In genomic region chr5:169970911-169971436, GRCh38 we compare ENCODE assay signal across 12 cellular contexts. TPM values are rescaled to one million over a fixed set of nuclear protein-coding genes. Genes with fewer than 3 reads are reported as not detected.
DNase-seq lines count a peak whose midpoint lies in the region; ATAC-seq, FAIRE-seq and TF ChIP-seq lines count a peak whose summit lies in the region.
"Had no signal": no experiment of that assay in that cellular context is flagged by ENCODE, and none has a peak within 500 bp of the region (broad histone marks: within the 10 kb centered on the region; RNA-seq: fewer than 3 reads in every experiment).

No MANE protein-coding gene starts in this region.

- H3K4me1 ChIP-seq in right atrium auricular region = no peaks in the 10 kb centered on the region

- no peak for TF ChIP-seq CTCF in right atrium auricular region (IDR thresholded peaks at IDR 0.05)

- no peaks in the 10 kb centered on the region for H3K36me3 ChIP-seq in right atrium auricular region

- no peaks in the 10 kb centered on the region for H3K27me3 ChIP-seq in right atrium auricular region

- intact Hi-C loops in Right ventricle myocardium superior (cut with DNase I) = no loop called here

- H3K9me3 ChIP-seq in right atrium auricular region = no peaks in the 10 kb centered on the region

- no peak for FAIRE-seq in urothelium cell line (lab: Jason Lieb, UNC)
- FAIRE-seq: endometrium had no signal

- H3K27ac ChIP-seq in right atrium auricular region = no peak overlapping the region

- DNase-seq in Right ventricle myocardium superior (peak; percentile 59), right atrium auricular region (ENCODE audit: low spot score) (no peak), astrocyte of the hippocampus (ENCODE audit: low read depth, low spot score) (peak; percentile 77), kidney glomerular epithelial cell (lab: John Stamatoyannopoulos, UW) (peak; percentile 71), urothelium cell line (ENCODE audit: low spot score) (peak; percentile 83), epidermal melanocyte (ENCODE audit: insufficient read length, low spot score) (no peak)
- DNase-seq: activated T-cell treated with anti-CD3 and anti-CD28 coated beads, Interleukin-2, amount 50 U/mL, for 72 hours; stimulated activated naive CD4-positive, alpha-beta T cell had no signal

- peak; percentile 34 for ATAC-seq in Right ventricle myocardium superior (ENCODE audit: poor library complexity)
- no peak for ATAC-seq in HG03196 (IDR thresholded peaks at IDR 0.05; ENCODE audit: unreplicated experiment)
- ATAC-seq in HG02798 (IDR thresholded peaks at IDR 0.05; ENCODE audit: poor library complexity, unreplicated experiment) = no peak

- H3K4me3 ChIP-seq in right atrium auricular region = no peak overlapping the region

RNA-seq across cellular contexts. Expression of gene INSYN2B, which starts 9.3 kb away (rescaled TPM):
- total RNA-seq in Right ventricle myocardium superior = 0.30 TPM
- under 1 TPM in 1 of 2 donors, not detected in 1; 0.75 TPM for total RNA-seq in right atrium auricular region
- total RNA-seq: activated T-cell treated with anti-CD3 and anti-CD28 coated beads, Interleukin-2, amount 50 U/mL, for 72 hours; B cell had no signal

Comparison
In these comparisons a context has a peak if more than half of its experiments do, and no peak if none do; other contexts are left out.
1. DNase-seq: peak in Right ventricle myocardium superior (single experiment), astrocyte of the hippocampus (single experiment), kidney glomerular epithelial cell (single experiment) and urothelium cell line (single experiment); none in right atrium auricular region (single experiment) and epidermal melanocyte (single experiment).